In genomic region chr3:174125267-174125844, GRCh38 we compare ENCODE assay signal across 9 cellular contexts.
DNase-seq lines count a peak whose midpoint lies in the region; TF ChIP-seq lines count a peak whose summit lies in the region.
"Had no signal": no experiment of that assay in that cellular context is flagged by ENCODE, and none has a peak within 500 bp of the region (broad histone marks: within the 10 kb centered on the region; RNA-seq: fewer than 3 reads in every experiment).

No MANE protein-coding gene starts in this region.

- no peak overlapping the region for H2AFZ ChIP-seq in smooth muscle cell (ENCODE audit: low read depth)

- H3F3A ChIP-seq in smooth muscle cell (ENCODE audit: low read depth): no peaks in the 10 kb centered on the region

- no peak overlapping the region for H3K4me3 Mint-ChIP-seq in endothelial cell (ENCODE audit: unreplicated experiment)
- H3K4me3 Mint-ChIP-seq: activated naive CD4-positive, alpha-beta T cell treated with anti-CD3 and anti-CD28 coated beads, Interleukin-2, amount 50 U/mL, for 24 hours had no signal

- no peak overlapping the region for H3K27ac Mint-ChIP-seq in endothelial cell (ENCODE audit: unreplicated experiment)
- H3K27ac Mint-ChIP-seq: activated naive CD4-positive, alpha-beta T cell treated with anti-CD3 and anti-CD28 coated beads, Interleukin-2, amount 50 U/mL, for 24 hours had no signal

- TF ChIP-seq CTCF in endothelial cell (IDR thresholded peaks at IDR 0.05; ENCODE audit: unreplicated experiment) (no peak), smooth muscle cell (IDR thresholded peaks at IDR 0.05; ENCODE audit: borderline replicate concordance, insufficient read depth, poor library complexity, severe bottlenecking) (peak; percentile 45)

- H3K36me3 ChIP-seq in H7 (replicated peaks; ENCODE audit: control insufficient read depth, insufficient read depth, low read length): no peaks in the 10 kb centered on the region
- H3K36me3 ChIP-seq in smooth muscle cell (ENCODE audit: low read depth): no peaks in the 10 kb centered on the region

- no peak overlapping the region for H3K9ac ChIP-seq in smooth muscle cell (ENCODE audit: low read depth)

- H3K4me2 ChIP-seq in smooth muscle cell: no peak overlapping the region

- H3K27me3 Mint-ChIP-seq in endothelial cell (ENCODE audit: unreplicated experiment): peaks cover 2% of the 10 kb centered on the region
- H3K27me3 Mint-ChIP-seq: activated naive CD4-positive, alpha-beta T cell treated with anti-CD3 and anti-CD28 coated beads, Interleukin-2, amount 50 U/mL, for 24 hours had no signal

- H3K79me2 ChIP-seq in smooth muscle cell (ENCODE audit: low read depth): no peaks in the 10 kb centered on the region

- H3K27ac ChIP-seq in smooth muscle cell (ENCODE audit: low read depth): no peak overlapping the region

- DNase-seq in A172 (ENCODE audit: low spot score) (peak; percentile 57), H7 (peak; percentile 49), NCI-H510A treated with DMSO at 0.1 percent for 48 hours (lab: John Stamatoyannopoulos, UW) (peak; percentile 40), endothelial cell (ENCODE audit: low spot score) (peak; percentile 16), smooth muscle cell (lab: John Stamatoyannopoulos, UW; ENCODE audit: unreplicated experiment) (no peak), head of caudate nucleus (no peak), T-helper 1 cell (no peak)
- no peak for DNase-seq in stimulated activated CD4-positive, alpha-beta T cell treated with anti-CD3 and anti-CD28 coated beads, Interleukin-2, amount 100 ng/mL, for 48 hours

- WGBS in smooth muscle cell (ENCODE audit: low lambda C conversion rate): 73% methylated on average over 2 of the region's 2 CpGs

- no peaks in the 10 kb centered on the region for H3K9me3 Mint-ChIP-seq in endothelial cell (ENCODE audit: unreplicated experiment)

- H3K36me3 Mint-ChIP-seq in endothelial cell (ENCODE audit: low read depth, unreplicated experiment): no peaks in the 10 kb centered on the region
- H3K36me3 Mint-ChIP-seq: activated naive CD4-positive, alpha-beta T cell treated with anti-CD3 and anti-CD28 coated beads, Interleukin-2, amount 50 U/mL, for 24 hours had no signal

- H4K20me1 ChIP-seq in smooth muscle cell (ENCODE audit: low read depth): no peaks in the 10 kb centered on the region

- H3K27me3 ChIP-seq in H7 (ENCODE audit: control insufficient read depth, insufficient read depth, low read length) (no peaks in the 10 kb centered on the region), smooth muscle cell (ENCODE audit: low read depth) (no peaks in the 10 kb centered on the region)

- H3K4me1 ChIP-seq in smooth muscle cell (ENCODE audit: low read depth): no peaks in the 10 kb centered on the region

- no peaks in the 10 kb centered on the region for H3K4me1 Mint-ChIP-seq in endothelial cell (ENCODE audit: unreplicated experiment)
- H3K4me1 Mint-ChIP-seq: activated naive CD4-positive, alpha-beta T cell treated with anti-CD3 and anti-CD28 coated beads, Interleukin-2, amount 50 U/mL, for 24 hours had no signal

- H3K4me3 ChIP-seq in H7 (ENCODE audit: insufficient read depth, low read depth, low read length): no peak overlapping the region
- H3K4me3 ChIP-seq in smooth muscle cell: no peak overlapping the region

- H3K9me3 ChIP-seq in smooth muscle cell (replicated peaks; ENCODE audit: low read depth): no peaks in the 10 kb centered on the region

- intact Hi-C loops in head of caudate nucleus (cut with DNase I): no loop called here

Comparison
In these comparisons a context has a peak if more than half of its experiments do, and no peak if none do; other contexts are left out.
1. DNase-seq: peak in A172 (single experiment), H7 (single experiment), NCI-H510A treated with DMSO at 0.1 percent for 48 hours (single experiment) and endothelial cell (single experiment); none in smooth muscle cell (single experiment), head of caudate nucleus (0 of 42), T-helper 1 cell (0 of 5) and stimulated activated CD4-positive, alpha-beta T cell treated with anti-CD3 and anti-CD28 coated beads, Interleukin-2, amount 100 ng/mL, for 48 hours (0 of 2).